9 cellular contexts compared by ENCODE assay signal in genomic region chr1:169363046-169363756, GRCh38. TPM values are rescaled to one million over a fixed set of nuclear protein-coding genes. Genes with fewer than 3 reads are reported as not detected.
DNase-seq lines count a peak whose midpoint lies in the region; ATAC-seq and TF ChIP-seq lines count a peak whose summit lies in the region.
"Had no signal": no experiment of that assay in that cellular context is flagged by ENCODE, and none has a peak within 500 bp of the region (broad histone marks: within the 10 kb centered on the region; RNA-seq: fewer than 3 reads in every experiment).

No MANE protein-coding gene starts in this region.

- H3K27me3 Mint-ChIP-seq in activated T-cell treated with anti-CD3 and anti-CD28 coated beads, Interleukin-2, amount 50 U/mL, for 4 hours (ENCODE audit: low read depth), result no peaks in the 10 kb centered on the region
- H3K27me3 Mint-ChIP-seq in CD14-positive monocyte (ENCODE audit: low read depth in 3 of 3), result no peaks in the 10 kb centered on the region

- no peaks in the 10 kb centered on the region for H3K9me3 Mint-ChIP-seq in activated T-cell treated with anti-CD3 and anti-CD28 coated beads, Interleukin-2, amount 50 U/mL, for 4 hours
- H3K9me3 Mint-ChIP-seq in activated naive CD4-positive, alpha-beta T cell treated with anti-CD3 and anti-CD28 coated beads, Interleukin-2, amount 50 U/mL, for 72 hours, result no peaks in the 10 kb centered on the region
- H3K9me3 Mint-ChIP-seq in CD14-positive monocyte, result peaks cover 0 to 5% (median 5%) of the 10 kb centered on the region in 7 donors

- H3K27ac Mint-ChIP-seq in activated naive CD4-positive, alpha-beta T cell treated with anti-CD3 and anti-CD28 coated beads, Interleukin-2, amount 50 U/mL, for 72 hours, result peak overlapping the region; percentile 11 to 60
- no peak overlapping the region for H3K27ac Mint-ChIP-seq in CD14-positive monocyte

- intact Hi-C loops in Right ventricle myocardium inferior (cut with DNase I) (no loop called here), CD14-positive monocyte (cut with micrococcal nuclease) (loop anchor here in 1 of 2 donors (10.0 kb wide), 2 partner anchors 258 to 532 kb away; partner anchors contain the start of genes ATP1B1 and SCYL3)

- peaks cover 22% of the 10 kb centered on the region for H3K4me1 Mint-ChIP-seq in activated T-cell treated with anti-CD3 and anti-CD28 coated beads, Interleukin-2, amount 50 U/mL, for 4 hours (ENCODE audit: low read depth)
- H3K4me1 Mint-ChIP-seq in CD14-positive monocyte, result no peaks in the 10 kb centered on the region

- peak; percentile 35 to 42 for ATAC-seq in activated T-cell treated with anti-CD3 and anti-CD28 coated beads, Interleukin-2, amount 50 U/mL, for 4 hours
- ATAC-seq in HG03442 (IDR thresholded peaks at IDR 0.05; ENCODE audit: unreplicated experiment) (peak; percentile 41), Right ventricle myocardium inferior (no peak)
- ATAC-seq in activated naive CD4-positive, alpha-beta T cell treated with anti-CD3 and anti-CD28 coated beads, Interleukin-2, amount 50 U/mL, for 72 hours, result peak; percentile 38 to 50

- DNase-seq in activated T-cell treated with anti-CD3 and anti-CD28 coated beads, Interleukin-2, amount 50 U/mL, for 4 hours, result peak; percentile 11
- no peak for DNase-seq in activated T-cell treated with anti-CD3 and anti-CD28 coated beads, Interleukin-2, amount 50 U/mL, for 1 hour
- peak in 1 of 2 donors; percentile 53 for DNase-seq in activated naive CD4-positive, alpha-beta T cell treated with anti-CD3 and anti-CD28 coated beads, Interleukin-2, amount 50 U/mL, for 72 hours (ENCODE audit: low spot score in 2 of 2)
- peak in 2 of 3 experiments; percentile 11 to 19 for DNase-seq in stimulated activated CD4-positive, alpha-beta T cell treated with anti-CD3 and anti-CD28 coated beads, TNF-alpha, amount 100 ng/mL, for 24 hours (ENCODE audit: low read depth in 3 of 3)
- DNase-seq in Right ventricle myocardium inferior (ENCODE audit: missing footprints), result no peak
- DNase-seq in CD14-positive monocyte (ENCODE audit: low spot score), result no peak
- no peak for DNase-seq in HEK293T (ENCODE audit: extremely low spot score)
- DNase-seq: DND-41 had no signal

- CTCF ChIA-PET in HEK293T (lab: Yijun Ruan, JAX), result interaction anchor here (1.2 kb wide), 2 partner anchors 14 to 259 kb away, joined by 3 read pairs; no protein-coding TSS in a partner anchor

- no peak for TF ChIP-seq CTCF in CD14-positive monocyte (IDR thresholded peaks at IDR 0.05)

- H3K4me3 Mint-ChIP-seq in activated T-cell treated with anti-CD3 and anti-CD28 coated beads, Interleukin-2, amount 50 U/mL, for 4 hours, result peak overlapping the region; percentile 25
- no peak overlapping the region for H3K4me3 Mint-ChIP-seq in CD14-positive monocyte

- H3K36me3 Mint-ChIP-seq in activated T-cell treated with anti-CD3 and anti-CD28 coated beads, Interleukin-2, amount 50 U/mL, for 4 hours (ENCODE audit: insufficient read depth), result peaks cover 9% of the 10 kb centered on the region
- H3K36me3 Mint-ChIP-seq in activated naive CD4-positive, alpha-beta T cell treated with anti-CD3 and anti-CD28 coated beads, Interleukin-2, amount 50 U/mL, for 72 hours, result no peaks in the 10 kb centered on the region
- peaks cover 0 to 3% of the 10 kb centered on the region in 2 donors for H3K36me3 Mint-ChIP-seq in CD14-positive monocyte

- POLR2A ChIA-PET in HEK293T (lab: Yijun Ruan, JAX), result no interaction called here

TF ChIP-seq in HEK293T, 16 proteins besides CTCF, POLR2A, EP300 and RAD21:
- no peak for TF ChIP-seq FOXM1 (IDR thresholded peaks at IDR 0.05; ENCODE audit: borderline replicate concordance)
- no peak for TF ChIP-seq LEF1 (IDR thresholded peaks at IDR 0.05; ENCODE audit: borderline replicate concordance)
- no peak for TF ChIP-seq SUZ12 (IDR thresholded peaks at IDR 0.05)

RNA-seq across cellular contexts. Expression of gene NME7, which starts 4.4 kb away (rescaled TPM):
- total RNA-seq in activated T-cell treated with anti-CD3 and anti-CD28 coated beads, Interleukin-2, amount 50 U/mL, for 4 hours, result 10 to 100 TPM in 2 of 3 donors, 1 to 10 TPM in 1; 9.0 to 18.5 (median 11.7) TPM
- 10 to 100 TPM; 13.0 TPM for total RNA-seq in activated naive CD4-positive, alpha-beta T cell treated with anti-CD3 and anti-CD28 coated beads, Interleukin-2, amount 50 U/mL, for 72 hours
- 10.1 TPM for total RNA-seq in Right ventricle myocardium inferior
- polyA plus RNA-seq in CD14-positive monocyte, result 1 to 10 TPM; 6.0 to 8.0 TPM

RNA-seq across cellular contexts. Expression of gene BLZF1, which starts 4.8 kb away (rescaled TPM):
- 10 to 100 TPM in 2 of 3 donors, 1 to 10 TPM in 1; 7.2 to 11.2 (median 10.9) TPM for total RNA-seq in activated T-cell treated with anti-CD3 and anti-CD28 coated beads, Interleukin-2, amount 50 U/mL, for 4 hours
- total RNA-seq in activated naive CD4-positive, alpha-beta T cell treated with anti-CD3 and anti-CD28 coated beads, Interleukin-2, amount 50 U/mL, for 72 hours, result 1 to 10 TPM; 6.1 to 9.8 TPM
- 22.6 TPM for total RNA-seq in Right ventricle myocardium inferior
- polyA plus RNA-seq in CD14-positive monocyte, result 1 to 10 TPM; 4.8 to 7.9 TPM

Comparison
In these comparisons a context has a peak if more than half of its experiments do, and no peak if none do; other contexts are left out.
1. DNase-seq: peak in activated T-cell treated with anti-CD3 and anti-CD28 coated beads, Interleukin-2, amount 50 U/mL, for 4 hours (single experiment) and stimulated activated CD4-positive, alpha-beta T cell treated with anti-CD3 and anti-CD28 coated beads, TNF-alpha, amount 100 ng/mL, for 24 hours (2 of 3); none in activated T-cell treated with anti-CD3 and anti-CD28 coated beads, Interleukin-2, amount 50 U/mL, for 1 hour (single experiment), Right ventricle myocardium inferior (single experiment), CD14-positive monocyte (single experiment) and HEK293T (single experiment).
2. H3K27ac Mint-ChIP-seq: peak in activated naive CD4-positive, alpha-beta T cell treated with anti-CD3 and anti-CD28 coated beads, Interleukin-2, amount 50 U/mL, for 72 hours (2 of 2); none in CD14-positive monocyte (0 of 7).